Comparison of ENCODE assay signal across 2 cellular contexts in the genomic region with DNA sequence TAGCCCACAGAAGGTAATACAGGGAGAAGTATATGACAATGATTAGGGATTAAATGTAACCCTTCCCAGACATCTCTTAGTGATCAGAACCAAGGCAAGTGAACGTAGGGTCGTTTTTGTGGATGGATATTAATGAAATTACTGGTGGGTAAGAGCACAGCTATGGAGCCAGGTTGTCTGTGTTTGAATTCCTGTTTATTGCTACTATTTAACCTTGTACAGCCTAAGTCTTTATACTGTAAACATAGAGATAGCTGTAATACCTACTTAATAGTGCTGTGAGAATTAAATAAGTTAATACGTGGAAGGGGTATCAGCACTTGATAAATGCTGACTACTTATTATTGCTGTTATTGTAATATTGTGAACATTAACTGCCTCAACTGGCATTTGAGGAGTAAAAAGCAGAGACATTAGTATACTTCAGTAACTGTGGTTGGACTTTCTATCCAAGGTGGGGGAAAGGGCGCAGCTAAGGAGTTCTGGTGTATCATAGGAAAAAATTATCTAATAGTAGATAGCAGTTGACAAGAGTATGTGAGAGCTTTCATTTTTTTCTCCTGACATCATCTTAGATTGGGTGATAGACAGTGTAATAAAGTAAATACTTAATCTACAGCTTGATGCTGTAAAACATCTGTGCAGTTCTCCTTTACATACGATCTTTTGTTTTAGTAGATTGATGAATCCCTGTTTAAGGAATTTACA.
TF ChIP-seq lines count a peak whose summit lies in the region.

No MANE protein-coding gene starts in this region.

TF ChIP-seq in A549, 52 proteins besides CTCF, POLR2A, EP300 and RAD21:
- TF ChIP-seq MAFK (IDR thresholded peaks at IDR 0.05; ENCODE audit: partially characterized antibody) (peak; percentile 84), JUNB (IDR thresholded peaks at IDR 0.05) (no peak), CHD4 (IDR thresholded peaks at IDR 0.05; ENCODE audit: borderline replicate concordance) (no peak), FOSB (CRISPR knock-in tag; IDR thresholded peaks at IDR 0.05) (no peak), TFCP2L1 (CRISPR knock-in tag; IDR thresholded peaks at IDR 0.05) (no peak)
- TF ChIP-seq, protein P1, sequence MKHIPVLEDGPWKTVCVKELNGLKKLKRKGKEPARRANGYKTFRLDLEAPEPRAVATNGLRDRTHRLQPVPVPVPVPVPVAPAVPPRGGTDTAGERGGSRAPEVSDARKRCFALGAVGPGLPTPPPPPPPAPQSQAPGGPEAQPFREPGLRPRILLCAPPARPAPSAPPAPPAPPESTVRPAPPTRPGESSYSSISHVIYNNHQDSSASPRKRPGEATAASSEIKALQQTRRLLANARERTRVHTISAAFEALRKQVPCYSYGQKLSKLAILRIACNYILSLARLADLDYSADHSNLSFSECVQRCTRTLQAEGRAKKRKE (CRISPR knock-in tag; IDR thresholded peaks at IDR 0.05; ENCODE audit: low read depth) = no peak

TF ChIP-seq in IMR-90, 13 proteins besides CTCF, POLR2A, EP300 and RAD21:
- TF ChIP-seq RCOR1 (IDR thresholded peaks at IDR 0.05; ENCODE audit: insufficient replicate concordance, low read length) = no peak
- no peak for TF ChIP-seq RFX5 (IDR thresholded peaks at IDR 0.05; ENCODE audit: low read depth, low read length)
- peak; percentile 73 for TF ChIP-seq MAFK (IDR thresholded peaks at IDR 0.05; ENCODE audit: low read depth, low read length)
